In the genomic region with DNA sequence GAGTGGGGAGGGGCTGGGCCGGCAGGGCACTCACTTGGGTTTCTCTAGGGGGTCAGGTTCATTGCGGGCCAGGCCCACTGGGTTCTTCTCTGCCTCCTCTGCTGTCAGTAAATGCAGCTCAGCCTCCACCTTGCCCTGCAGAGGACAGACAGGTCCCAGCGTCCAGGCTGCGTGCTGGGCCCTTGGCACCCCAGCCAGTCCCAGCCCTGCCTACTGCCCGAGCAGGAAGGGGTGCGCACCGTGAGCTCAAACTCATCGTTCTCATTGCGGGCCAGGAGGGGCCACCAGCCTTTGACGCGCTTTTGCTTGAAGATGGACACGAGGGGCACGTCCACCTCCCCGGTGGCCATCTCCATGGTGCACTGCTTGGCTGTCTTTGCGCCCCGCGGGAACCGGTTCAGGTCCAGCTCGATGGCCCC, we compare ENCODE assay signal across 1 cellular context.
TF ChIP-seq lines count a peak whose summit lies in the region.

No MANE protein-coding gene starts in this region.

TF ChIP-seq in K562, 482 proteins besides CTCF, POLR2A, EP300 and RAD21:
- TF ChIP-seq TEAD2 (tag; IDR thresholded peaks at IDR 0.05) (no peak), SAP30 (IDR thresholded peaks at IDR 0.05; ENCODE audit: borderline replicate concordance, insufficient read depth, low read depth, low read length, poor library complexity, severe bottlenecking) (no peak), HMGN3 (IDR thresholded peaks at IDR 0.05; ENCODE audit: borderline replicate concordance, extremely low read depth, insufficient read length, low read depth, low read length) (no peak), MCM3 (IDR thresholded peaks at IDR 0.05) (no peak), SRSF7 (optimal IDR thresholded peaks at IDR 0.05; ENCODE audit: low read depth, low read length) (no peak), HCFC1 (IDR thresholded peaks at IDR 0.05; ENCODE audit: low read depth, low read length) (no peak), BCOR (IDR thresholded peaks at IDR 0.05) (no peak), ZNF77 (CRISPR knock-in tag; IDR thresholded peaks at IDR 0.05) (no peak), SRF (CRISPR knock-in tag; IDR thresholded peaks at IDR 0.05) (no peak), ZC3H11A (IDR thresholded peaks at IDR 0.05; ENCODE audit: low read depth, low read length) (no peak), KLF10 (CRISPR knock-in tag; IDR thresholded peaks at IDR 0.05) (no peak), ZNF140 (CRISPR knock-in tag; IDR thresholded peaks at IDR 0.05) (no peak), ZNF232 (CRISPR knock-in tag; IDR thresholded peaks at IDR 0.05) (no peak), YBX1 (IDR thresholded peaks at IDR 0.05) (no peak), ELF2 (CRISPR knock-in tag; IDR thresholded peaks at IDR 0.05) (no peak)
- TF ChIP-seq, protein P1, sequence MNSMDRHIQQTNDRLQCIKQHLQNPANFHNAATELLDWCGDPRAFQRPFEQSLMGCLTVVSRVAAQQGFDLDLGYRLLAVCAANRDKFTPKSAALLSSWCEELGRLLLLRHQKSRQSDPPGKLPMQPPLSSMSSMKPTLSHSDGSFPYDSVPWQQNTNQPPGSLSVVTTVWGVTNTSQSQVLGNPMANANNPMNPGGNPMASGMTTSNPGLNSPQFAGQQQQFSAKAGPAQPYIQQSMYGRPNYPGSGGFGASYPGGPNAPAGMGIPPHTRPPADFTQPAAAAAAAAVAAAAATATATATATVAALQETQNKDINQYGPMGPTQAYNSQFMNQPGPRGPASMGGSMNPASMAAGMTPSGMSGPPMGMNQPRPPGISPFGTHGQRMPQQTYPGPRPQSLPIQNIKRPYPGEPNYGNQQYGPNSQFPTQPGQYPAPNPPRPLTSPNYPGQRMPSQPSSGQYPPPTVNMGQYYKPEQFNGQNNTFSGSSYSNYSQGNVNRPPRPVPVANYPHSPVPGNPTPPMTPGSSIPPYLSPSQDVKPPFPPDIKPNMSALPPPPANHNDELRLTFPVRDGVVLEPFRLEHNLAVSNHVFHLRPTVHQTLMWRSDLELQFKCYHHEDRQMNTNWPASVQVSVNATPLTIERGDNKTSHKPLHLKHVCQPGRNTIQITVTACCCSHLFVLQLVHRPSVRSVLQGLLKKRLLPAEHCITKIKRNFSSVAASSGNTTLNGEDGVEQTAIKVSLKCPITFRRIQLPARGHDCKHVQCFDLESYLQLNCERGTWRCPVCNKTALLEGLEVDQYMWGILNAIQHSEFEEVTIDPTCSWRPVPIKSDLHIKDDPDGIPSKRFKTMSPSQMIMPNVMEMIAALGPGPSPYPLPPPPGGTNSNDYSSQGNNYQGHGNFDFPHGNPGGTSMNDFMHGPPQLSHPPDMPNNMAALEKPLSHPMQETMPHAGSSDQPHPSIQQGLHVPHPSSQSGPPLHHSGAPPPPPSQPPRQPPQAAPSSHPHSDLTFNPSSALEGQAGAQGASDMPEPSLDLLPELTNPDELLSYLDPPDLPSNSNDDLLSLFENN (IDR thresholded peaks at IDR 0.05; ENCODE audit: low read depth in 2 of 2, low read length in 2 of 2): no peak
- TF ChIP-seq, protein P2, sequence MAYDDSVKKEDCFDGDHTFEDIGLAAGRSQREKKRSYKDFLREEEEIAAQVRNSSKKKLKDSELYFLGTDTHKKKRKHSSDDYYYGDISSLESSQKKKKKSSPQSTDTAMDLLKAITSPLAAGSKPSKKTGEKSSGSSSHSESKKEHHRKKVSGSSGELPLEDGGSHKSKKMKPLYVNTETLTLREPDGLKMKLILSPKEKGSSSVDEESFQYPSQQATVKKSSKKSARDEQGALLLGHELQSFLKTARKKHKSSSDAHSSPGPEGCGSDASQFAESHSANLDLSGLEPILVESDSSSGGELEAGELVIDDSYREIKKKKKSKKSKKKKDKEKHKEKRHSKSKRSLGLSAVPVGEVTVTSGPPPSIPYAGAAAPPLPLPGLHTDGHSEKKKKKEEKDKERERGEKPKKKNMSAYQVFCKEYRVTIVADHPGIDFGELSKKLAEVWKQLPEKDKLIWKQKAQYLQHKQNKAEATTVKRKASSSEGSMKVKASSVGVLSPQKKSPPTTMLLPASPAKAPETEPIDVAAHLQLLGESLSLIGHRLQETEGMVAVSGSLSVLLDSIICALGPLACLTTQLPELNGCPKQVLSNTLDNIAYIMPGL (CRISPR knock-in tag; IDR thresholded peaks at IDR 0.05): no peak
